ENCODE assay signal across 8 cellular contexts in genomic region chr1:225923692-225924555, GRCh38. TPM values are rescaled to one million over a fixed set of nuclear protein-coding genes. Genes with fewer than 3 reads are reported as not detected.
A peak's percentile ranks its signal among the peaks of the same experiment; 100 is the strongest.
DNase-seq lines count a peak whose midpoint lies in the region; ATAC-seq and TF ChIP-seq lines count a peak whose summit lies in the region.

PYCR2 (minus strand) TSS chr1:225924250; CDS start chr1:225924110, 140 bp downstream.

- peak within 1 kb of the TSS; percentile 77 for H3K4me3 ChIP-seq in kidney epithelial cell (ENCODE audit: low read depth, low read length)

- DNase-seq in AG09319 (ENCODE audit: extremely low read depth, low read depth): peak; percentile 94
- DNase-seq in NCI-H446 treated with DMSO at 0.1 percent for 48 hours (lab: John Stamatoyannopoulos, UW): peak; percentile 91
- DNase-seq in cerebellar cortex (ENCODE audit: low spot score): peak; percentile 93
- peak; percentile 77 for DNase-seq in kidney epithelial cell (ENCODE audit: low read depth)
- DNase-seq in stimulated activated CD4-positive, alpha-beta T cell treated with anti-CD3 and anti-CD28 coated beads, Interleukin-15, amount 100 ng/mL, for 48 hours (ENCODE audit: low read depth in 2 of 2): peak; percentile 86 to 93

- ATAC-seq in GM19035 (IDR thresholded peaks at IDR 0.05; ENCODE audit: unreplicated experiment) (peak; percentile 99), HG03354 (IDR thresholded peaks at IDR 0.05; ENCODE audit: poor library complexity, severe bottlenecking, unreplicated experiment) (peak; percentile 97)
- ATAC-seq in activated CD4-positive, CD25-positive, alpha-beta regulatory T cell treated with anti-CD3 and anti-CD28 coated beads, Interleukin-2, amount 50 U/mL, for 24 hours: peak; percentile 96 to 98

- peaks cover under 1% of the 10 kb centered on the region for H3K36me3 ChIP-seq in kidney epithelial cell (ENCODE audit: control insufficient read depth, insufficient read depth, low read length)

- TF ChIP-seq CTCF in AG09319 (IDR thresholded peaks at IDR 0.05; ENCODE audit: low read depth, low read length): no peak
- no peak for TF ChIP-seq CTCF in kidney epithelial cell (IDR thresholded peaks at IDR 0.05; ENCODE audit: insufficient read depth, low read length, poor library complexity, severe bottlenecking)

- H3K27me3 ChIP-seq in kidney epithelial cell (ENCODE audit: control insufficient read depth, insufficient read depth, low read length): no peaks in the 10 kb centered on the region

RNA-seq across cellular contexts. Expression of gene PYCR2, which starts in this region (rescaled TPM):
- total RNA-seq in kidney epithelial cell: 38.1 and 51.2 TPM in 2 replicates

Comparison
In these comparisons a context has a peak if more than half of its experiments do, and no peak if none do; other contexts are left out.
1. Peak in every context shown above with its lines: DNase-seq, ATAC-seq and H3K4me3 ChIP-seq.